ENCODE assay signal across 9 cellular contexts in genomic region chr15:60363024-60363674, GRCh38. TPM values are rescaled to one million over a fixed set of nuclear protein-coding genes. Genes with fewer than 3 reads are reported as not detected.
A peak's percentile ranks its signal among the peaks of the same experiment; 100 is the strongest.
DNase-seq lines count a peak whose midpoint lies in the region; ATAC-seq, FAIRE-seq and TF ChIP-seq lines count a peak whose summit lies in the region.
"Had no signal": no experiment of that assay in that cellular context is flagged by ENCODE, and none has a peak within 500 bp of the region (broad histone marks: within the 10 kb centered on the region; RNA-seq: fewer than 3 reads in every experiment).

No MANE protein-coding gene starts in this region.

- H2AFZ ChIP-seq in K562 (ENCODE audit: low read depth, low read length) = no peak overlapping the region
- no peak overlapping the region for H2AFZ ChIP-seq in Karpas-422 (ENCODE audit: low read length)

- TF ChIP-seq CTCF in A673 (conservative IDR thresholded peaks at IDR 0.05; ENCODE audit: low read depth, low read length) (no peak), K562 (IDR thresholded peaks at IDR 0.05 in 2 of 3, conservative IDR thresholded peaks at IDR 0.05 in 1 of 3; ENCODE audit: insufficient read depth in 2 of 3, low read depth in 1 of 3, low read length in 3 of 3) (no peak)

- H3K9me1 ChIP-seq in K562 (ENCODE audit: control insufficient read depth, insufficient read depth, low read length) = no peaks in the 10 kb centered on the region

- CTCF ChIA-PET in A673 (lab: Charles Lee) = no interaction called here
- CTCF ChIA-PET in K562 (lab: Yijun Ruan, JAX; ENCODE audit: low intra/inter-chr PET ratio) = interaction anchor here (0.6 kb wide), 1 partner anchor 74 kb away, joined by 4 read pairs; no protein-coding TSS in a partner anchor

- peak overlapping the region; percentile 31 for H3K27ac ChIP-seq in A673 (ENCODE audit: low read depth, low read length, poor library complexity, severe bottlenecking)
- no peak overlapping the region for H3K27ac ChIP-seq in K562 (ENCODE audit: extremely low read depth, low read depth, low read length)
- H3K27ac ChIP-seq in muscle layer of duodenum (ENCODE audit: low read length) = peak overlapping the region; percentile 42
- H3K27ac ChIP-seq in Karpas-422 (ENCODE audit: low read length) = no peak overlapping the region

- DNase-seq in A673 (ENCODE audit: low spot score) (no peak), DMS79 treated with DMSO at 0.1 percent for 48 hours (lab: John Stamatoyannopoulos, UW) (peak; percentile 45), K562 (ENCODE audit: extremely low read depth in 1 of 4, low spot score in 3 of 4) (no peak), GM12892 (ENCODE audit: insufficient read length) (no peak), Karpas-422 (no peak)
- no peak for DNase-seq in activated CD4-positive, CD25-positive, alpha-beta regulatory T cell (lab: John Stamatoyannopoulos, UW)
- DNase-seq: T-helper 9 cell had no signal

- in situ Hi-C loops in K562 (cut with MboI) = loop anchor here (5.0 kb wide), 1 partner anchor 149 kb away; no protein-coding TSS in a partner anchor

- peaks cover 18% of the 10 kb centered on the region for H3K4me1 ChIP-seq in A673 (ENCODE audit: insufficient read depth, low read length, poor library complexity, severe bottlenecking)
- H3K4me1 ChIP-seq in K562 (replicated peaks in 1 of 2; ENCODE audit: control insufficient read depth in 2 of 2, insufficient read depth in 2 of 2, low read length in 2 of 2) = no peaks in the 10 kb centered on the region; a peak in 1 of 5 replicates
- H3K4me1 ChIP-seq in muscle layer of duodenum (ENCODE audit: control insufficient read depth in 1 of 2, insufficient read depth in 2 of 2, low read length in 2 of 2) = peaks cover 20 to 28% of the 10 kb centered on the region in 2 donors
- H3K4me1 ChIP-seq in Karpas-422 (ENCODE audit: low read length) = no peaks in the 10 kb centered on the region

- BruUV-seq in A673 (replicated peaks; lab: Mats Ljungman, UMichigan) (no TSS peak), K562 (replicated peaks; lab: Mats Ljungman, UMichigan) (TSS peak; percentile 8)

- 87% methylated on average over 5 of the region's 5 CpGs for WGBS in K562 (ENCODE audit: insufficient coverage, low coverage, missing lambda C conversion rate)

- ATAC-seq in K562 (no peak), GM18502 (IDR thresholded peaks at IDR 0.05; ENCODE audit: poor library complexity, unreplicated experiment) (no peak)

- POLR2A ChIA-PET in A673 (lab: Charles Lee; ENCODE audit: low non-redundant PET) (interaction anchor here (0.5 kb wide), 1 partner anchor 34 kb away, joined by 8 read pairs; no protein-coding TSS in a partner anchor), K562 (lab: Yijun Ruan, JAX) (interaction anchor here (0.9 to 1.4 kb wide), 4 partner anchors 11 to 34 kb away, joined by 4 to 5 read pairs (median 4); partner anchors contain the start of gene ANXA2)

- TF ChIP-seq POLR2A in K562 (conservative IDR thresholded peaks at IDR 0.05) (no peak), GM12892 (IDR thresholded peaks at IDR 0.05; ENCODE audit: low read depth, low read length) (no peak)

- H3K9ac ChIP-seq in K562 (ENCODE audit: insufficient read depth in 1 of 2, low read depth in 2 of 2, low read length in 2 of 2) = no peak overlapping the region
- no peak overlapping the region for H3K9ac ChIP-seq in Karpas-422 (ENCODE audit: low read length)

- intact Hi-C loops in A673 (cut with micrococcal nuclease; ENCODE audit: unreplicated experiment) = no loop called here
- intact Hi-C loops in K562 (cut with micrococcal nuclease) = no loop called here

- H3K79me2 ChIP-seq in K562 (ENCODE audit: control insufficient read depth, insufficient read depth, low read length) (no peaks in the 10 kb centered on the region), Karpas-422 (ENCODE audit: low read length) (no peaks in the 10 kb centered on the region)

- no peak for TF ChIP-seq EP300 in K562 (IDR thresholded peaks at IDR 0.05; ENCODE audit: low read length)

- FAIRE-seq in K562 (lab: Jason Lieb, UNC) = no peak
- FAIRE-seq in GM12892 (lab: Jason Lieb, UNC) = no peak

- peaks cover 66% of the 10 kb centered on the region for H3K36me3 ChIP-seq in A673 (ENCODE audit: insufficient read depth, low read length, poor library complexity, severe bottlenecking)
- peaks cover 67% of the 10 kb centered on the region for H3K36me3 ChIP-seq in K562 (ENCODE audit: control insufficient read depth, insufficient read depth, low read length)
- peaks cover 18 to 49% of the 10 kb centered on the region in 2 donors for H3K36me3 ChIP-seq in muscle layer of duodenum (ENCODE audit: control insufficient read depth in 1 of 2, insufficient read depth in 2 of 2, low read length in 2 of 2)
- H3K36me3 ChIP-seq in Karpas-422 (ENCODE audit: insufficient read depth, low read length) = no peaks in the 10 kb centered on the region

- H4K20me1 ChIP-seq in K562 (replicated peaks; ENCODE audit: control insufficient read depth, insufficient read depth, low read length) = peaks cover 7% of the 10 kb centered on the region; the same call in 1 of the 2 replicates
- H4K20me1 ChIP-seq in Karpas-422 (ENCODE audit: insufficient read depth, low read depth, low read length) = 0 out of 2 replicates have a peak, but pooled peaks cover 4% of the 10 kb centered on the region

- TF ChIP-seq RAD21 in K562 (CRISPR knock-in tag; conservative IDR thresholded peaks at IDR 0.05 in 1 of 2, IDR thresholded peaks at IDR 0.05 in 1 of 2) = no peak

- H3K4me2 ChIP-seq in K562 (ENCODE audit: insufficient read depth, low read length) (no peak overlapping the region), Karpas-422 (ENCODE audit: low read depth, low read length, poor library complexity, severe bottlenecking) (no peak overlapping the region)

- H3K9me3 ChIP-seq in A673 (ENCODE audit: low read depth, low read length, poor library complexity, severe bottlenecking) = no peaks in the 10 kb centered on the region
- H3K9me3 ChIP-seq in K562 (replicated peaks; ENCODE audit: control insufficient read depth, insufficient read depth, low read depth, low read length) = no peaks in the 10 kb centered on the region
- H3K9me3 ChIP-seq in muscle layer of duodenum (ENCODE audit: control insufficient read depth in 1 of 2, low read length in 2 of 2) = no peaks in the 10 kb centered on the region
- H3K9me3 ChIP-seq in Karpas-422 (ENCODE audit: low read length) = no peaks in the 10 kb centered on the region

- no peaks in the 10 kb centered on the region for H3K27me3 ChIP-seq in A673 (replicated peaks; ENCODE audit: insufficient read depth, low read depth, low read length, poor library complexity)
- H3K27me3 ChIP-seq in K562 (ENCODE audit: control insufficient read depth in 2 of 2, insufficient read depth in 2 of 2, low read length in 2 of 2) = no peaks in the 10 kb centered on the region
- no peaks in the 10 kb centered on the region for H3K27me3 ChIP-seq in muscle layer of duodenum (ENCODE audit: low read depth, low read length)
- no peaks in the 10 kb centered on the region for H3K27me3 ChIP-seq in Karpas-422 (ENCODE audit: low read length)

- no peaks in the 10 kb centered on the region for H3K9me2 ChIP-seq in Karpas-422 (replicated peaks; ENCODE audit: insufficient read depth, low read length)

- H3K4me3 ChIP-seq in A673 (ENCODE audit: low read depth, low read length, poor library complexity, severe bottlenecking) (no peak overlapping the region), K562 (no peak overlapping the region), muscle layer of duodenum (ENCODE audit: low read depth in 1 of 2, low read length in 2 of 2) (no peak overlapping the region), Karpas-422 (ENCODE audit: low read length) (no peak overlapping the region)

TF ChIP-seq in K562, 482 proteins besides CTCF, POLR2A, EP300 and RAD21 (continues in another document):
- TF ChIP-seq GTF2A2 (tag; IDR thresholded peaks at IDR 0.05) = no peak
- TF ChIP-seq PML (IDR thresholded peaks at IDR 0.05; ENCODE audit: low read length) = no peak
- no peak for TF ChIP-seq HDAC2 (IDR thresholded peaks at IDR 0.05)
- TF ChIP-seq NR2C2 (CRISPR knock-in tag; IDR thresholded peaks at IDR 0.05) = no peak
- no peak for TF ChIP-seq NR2C2 (tag; IDR thresholded peaks at IDR 0.05)
- TF ChIP-seq, protein P1, sequence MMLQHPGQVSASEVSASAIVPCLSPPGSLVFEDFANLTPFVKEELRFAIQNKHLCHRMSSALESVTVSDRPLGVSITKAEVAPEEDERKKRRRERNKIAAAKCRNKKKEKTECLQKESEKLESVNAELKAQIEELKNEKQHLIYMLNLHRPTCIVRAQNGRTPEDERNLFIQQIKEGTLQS (IDR thresholded peaks at IDR 0.05) = 0 out of 2 replicates have a peak, but pooled peaks have one; percentile 4
- TF ChIP-seq, protein P1 (CRISPR knock-in tag; conservative IDR thresholded peaks at IDR 0.05) = no peak
- TF ChIP-seq ZNF699 (CRISPR knock-in tag; IDR thresholded peaks at IDR 0.05; ENCODE audit: insufficient replicate concordance) = no peak
- no peak for TF ChIP-seq SMARCB1 (IDR thresholded peaks at IDR 0.05; ENCODE audit: insufficient read length, low read depth)
- TF ChIP-seq TCF7L2 (IDR thresholded peaks at IDR 0.05; ENCODE audit: low read depth, low read length) = no peak

RNA-seq across cellular contexts. Expression of gene ANXA2, which starts 34.6 kb away (rescaled TPM):
- total RNA-seq in A673 (2021) (880 and 1,038 TPM in 2 replicates), K562 (2014; rRNA removed) (348 and 357 TPM in 2 replicates), K562 (2014; rRNA removed; fragmentation: Illumina TruSeq; extraction: Trizol) (452 and 478 TPM in 2 replicates), K562 (2015; rRNA removed; fragmentation: Illumina TruSeq; extraction: Trizol) (361 and 377 TPM in 2 replicates), K562 (2021) (298 and 301 TPM in 2 replicates)
- total RNA-seq in K562 (2011; cell fraction: chromatin; rRNA removed; ENCODE audit: low replicate concordance) = 164 and 212 TPM in 2 replicates
- total RNA-seq in K562 (2011; cell fraction: nucleolus; rRNA removed) = 137 and 142 TPM in 2 replicates
- total RNA-seq in K562 (2011; cell fraction: nucleoplasm; rRNA removed) = 205 and 289 TPM in 2 replicates
- polyA plus RNA-seq in K562 (2011; rRNA removed) (505 and 549 TPM in 2 replicates), K562 (2014; fragmentation: Illumina TruSeq; extraction: Trizol) (545 and 579 TPM in 2 replicates), K562 (2014; fragmentation: Nextera tagmentation; extraction: Ambion mirVana) (1,000 to 10,000 TPM in 1 of 2 experiments, 100 to 1,000 TPM in 1; 826 to 1,102 TPM), K562 (2014; rRNA removed) (451 and 471 TPM in 2 replicates)
- polyA plus RNA-seq in K562 (2011; cell fraction: cytosol; rRNA removed) = 382 and 535 TPM in 2 replicates
- polyA plus RNA-seq in K562 (2011; cell fraction: nucleus; rRNA removed) = 156 and 264 TPM in 2 replicates
- 225 and 402 TPM in 2 replicates for polyA plus RNA-seq in K562 (2012)
- polyA minus RNA-seq in K562 (2011; rRNA and poly(A)+ RNA removed) = 663 and 682 TPM in 2 replicates
- 189 and 192 TPM in 2 replicates for polyA minus RNA-seq in K562 (2011; cell fraction: cytosol; rRNA and poly(A)+ RNA removed)
- polyA minus RNA-seq in K562 (2011; cell fraction: nucleus; rRNA and poly(A)+ RNA removed) = 71.9 and 132 TPM in 2 replicates
- 79.4 TPM for polyA plus RNA-seq in GM12892 (2012; ENCODE audit: missing spikeins)
- total RNA-seq in Karpas-422 (2014; rRNA removed; shearing (Covaris generic); ENCODE audit: low replicate concordance) = 5.5 and 6.7 TPM in 2 replicates

Comparison
In these comparisons a context has a peak if more than half of its experiments do, and no peak if none do; other contexts are left out.
1. H3K27ac ChIP-seq: peak in A673 (single experiment) and muscle layer of duodenum (single experiment); none in K562 (single experiment) and Karpas-422 (single experiment).
2. RNA of gene ANXA2, which starts 34.6 kb away (total RNA-seq): 880 to 1,038 TPM in A673 and 137 to 478 TPM in K562; 5.5 to 6.7 TPM in Karpas-422; every median in the first group is over 10 times any median in the second.